Comparison of ENCODE assay signal across 16 cellular contexts in genomic region chr7:114217026-114217425, GRCh38.
DNase-seq lines count a peak whose midpoint lies in the region; ATAC-seq and TF ChIP-seq lines count a peak whose summit lies in the region.
"Had no signal": no experiment of that assay in that cellular context is flagged by ENCODE, and none has a peak within 500 bp of the region (broad histone marks: within the 10 kb centered on the region; RNA-seq: fewer than 3 reads in every experiment).

No MANE protein-coding gene starts in this region.

- H3K27me3 ChIP-seq in right lobe of liver (no peaks in the 10 kb centered on the region), trophoblast cell (ENCODE audit: insufficient read depth, low read length) (no peaks in the 10 kb centered on the region)
- H3K27me3 ChIP-seq: spleen had no signal

- H3K18ac ChIP-seq in trophoblast cell (ENCODE audit: low read length) = no peak overlapping the region

- H2AK5ac ChIP-seq in trophoblast cell (ENCODE audit: low read length) = no peak overlapping the region

- H3K4ac ChIP-seq in trophoblast cell (ENCODE audit: low read depth, low read length) = no peak overlapping the region

- H2BK12ac ChIP-seq in trophoblast cell (ENCODE audit: low read length) = no peak overlapping the region

- no peak overlapping the region for H2BK120ac ChIP-seq in trophoblast cell (ENCODE audit: insufficient read depth, low read length, poor library complexity)

- no peak for TF ChIP-seq POLR2A in right lobe of liver (IDR thresholded peaks at IDR 0.05)

- H3K27ac ChIP-seq in right lobe of liver = no peak overlapping the region
- H3K27ac ChIP-seq in trophoblast cell (ENCODE audit: low read depth, low read length) = no peak overlapping the region
- H3K27ac ChIP-seq: epithelial cell of prostate, KMS-11, spleen had no signal

- H3K4me1 ChIP-seq in right lobe of liver (no peaks in the 10 kb centered on the region), trophoblast cell (ENCODE audit: control insufficient read depth in 1 of 2, insufficient read depth in 2 of 2, low read length in 2 of 2) (no peaks in the 10 kb centered on the region)
- H3K4me1 ChIP-seq: spleen had no signal

- intact Hi-C loops in right lobe of liver (cut with DNase I) = no loop called here

- no peak overlapping the region for H3K14ac ChIP-seq in trophoblast cell (ENCODE audit: low read length)

- peaks cover 15% of the 10 kb centered on the region for H3K4me1 Mint-ChIP-seq in WTC11

- no peaks in the 10 kb centered on the region for H3K79me2 ChIP-seq in trophoblast cell (ENCODE audit: control insufficient read depth, insufficient read depth, low read length, poor library complexity)

- no peak overlapping the region for H4K8ac ChIP-seq in trophoblast cell (ENCODE audit: low read depth, low read length)

- DNase-seq in DMS 273 (lab: John Stamatoyannopoulos, UW; ENCODE audit: unreplicated experiment) (peak; percentile 26), DMS 273 treated with DMSO at 0.1 percent for 48 hours (lab: John Stamatoyannopoulos, UW) (no peak), HT1080 (ENCODE audit: low read depth) (peak; percentile 3), WTC11 (ENCODE audit: low spot score) (no peak), right lobe of liver (no peak), COLO668 (lab: John Stamatoyannopoulos, UW; ENCODE audit: unreplicated experiment) (no peak), trophoblast cell (no peak)
- no peak for DNase-seq in stimulated activated naive CD4-positive, alpha-beta T cell (lab: John Stamatoyannopoulos, UW)
- DNase-seq: activated CD4-positive, CD25-positive, alpha-beta regulatory T cell; central memory CD4-positive, alpha-beta T cell; NCI-H2081 treated with DMSO at 0.1 percent for 48 hours; occipital lobe; spleen had no signal

- 20% methylated on average over 2 of the region's 2 CpGs for WGBS in right lobe of liver (ENCODE audit: insufficient coverage, low coverage, low lambda C conversion rate, missing lambda C conversion rate)
- no CpG with 5 or more reads among the region's 2 CpGs for WGBS in trophoblast cell (ENCODE audit: extremely low coverage, insufficient coverage, insufficient read length)

- H3K27me3 Mint-ChIP-seq in WTC11 (ENCODE audit: low read depth) = no peaks in the 10 kb centered on the region

- no peak overlapping the region for H3K9ac ChIP-seq in trophoblast cell (ENCODE audit: low read length)
- H3K9ac ChIP-seq: KMS-11 had no signal

- no peak overlapping the region for H3K4me2 ChIP-seq in trophoblast cell (ENCODE audit: low read length)
- H3K4me2 ChIP-seq: KMS-11 had no signal

- no peak overlapping the region for H2BK5ac ChIP-seq in trophoblast cell (ENCODE audit: low read depth, low read length, poor library complexity)

- TF ChIP-seq CTCF in WTC11 (IDR thresholded peaks at IDR 0.05) (no peak), right lobe of liver (IDR thresholded peaks at IDR 0.05) (peak; percentile 30 to 46 (median 43))

- H3K9me3 ChIP-seq in right lobe of liver = no peaks in the 10 kb centered on the region
- H3K9me3 ChIP-seq in trophoblast cell (ENCODE audit: insufficient read depth, low read depth, low read length) = no peaks in the 10 kb centered on the region
- H3K9me3 ChIP-seq: spleen had no signal

- no peak overlapping the region for H2AFZ ChIP-seq in trophoblast cell (ENCODE audit: insufficient read depth, low read length, poor library complexity)

- H4K91ac ChIP-seq in trophoblast cell (ENCODE audit: low read depth, low read length) = no peak overlapping the region

- H3K79me1 ChIP-seq in trophoblast cell (ENCODE audit: low read length) = no peaks in the 10 kb centered on the region

- H3K36me3 ChIP-seq in right lobe of liver (no peaks in the 10 kb centered on the region), trophoblast cell (ENCODE audit: control insufficient read depth in 1 of 2, insufficient read depth in 2 of 2, low read length in 2 of 2) (no peaks in the 10 kb centered on the region)
- H3K36me3 ChIP-seq: spleen had no signal

- H3K27ac Mint-ChIP-seq in WTC11 = no peak overlapping the region
- H3K27ac Mint-ChIP-seq: activated naive CD4-positive, alpha-beta T cell treated with anti-CD3 and anti-CD28 coated beads, Interleukin-2, amount 50 U/mL, for 72 hours had no signal

- H4K12ac ChIP-seq in trophoblast cell (ENCODE audit: low read depth, low read length) = no peak overlapping the region

- no peak overlapping the region for H3K4me3 ChIP-seq in right lobe of liver
- H3K4me3 ChIP-seq in trophoblast cell (ENCODE audit: low read depth, low read length) = no peak overlapping the region
- H3K4me3 ChIP-seq: spleen had no signal

- no peak overlapping the region for H3K4me3 Mint-ChIP-seq in WTC11

- H3K9me3 Mint-ChIP-seq in WTC11 = no peaks in the 10 kb centered on the region
- H3K9me3 Mint-ChIP-seq: activated naive CD4-positive, alpha-beta T cell treated with anti-CD3 and anti-CD28 coated beads, Interleukin-2, amount 50 U/mL, for 72 hours had no signal

- H3K36me3 Mint-ChIP-seq in WTC11 = no peaks in the 10 kb centered on the region
- H3K36me3 Mint-ChIP-seq: activated naive CD4-positive, alpha-beta T cell treated with anti-CD3 and anti-CD28 coated beads, Interleukin-2, amount 50 U/mL, for 72 hours had no signal

- CTCF ChIA-PET in WTC11 (lab: Charles Lee) = no interaction called here

- H3K23ac ChIP-seq in trophoblast cell (ENCODE audit: low read length) = no peak overlapping the region

- ATAC-seq in WTC11 (peak; percentile 51), right lobe of liver (peak; percentile 64 to 81 (median 72))
- ATAC-seq: activated naive CD4-positive, alpha-beta T cell treated with anti-CD3 and anti-CD28 coated beads, Interleukin-2, amount 50 U/mL, for 72 hours had no signal

- POLR2A ChIA-PET in WTC11 (lab: Charles Lee) = no interaction called here

TF ChIP-seq in WTC11, 78 proteins besides CTCF, POLR2A, EP300 and RAD21:
- no peak for TF ChIP-seq CDX4 (CRISPR knock-in tag; IDR thresholded peaks at IDR 0.05; ENCODE audit: borderline replicate concordance)
- TF ChIP-seq ZNF281 (CRISPR knock-in tag; IDR thresholded peaks at IDR 0.05) = no peak
- TF ChIP-seq ZNF219 (CRISPR knock-in tag; IDR thresholded peaks at IDR 0.05; ENCODE audit: borderline replicate concordance) = no peak
- no peak for TF ChIP-seq MXD4 (CRISPR knock-in tag; IDR thresholded peaks at IDR 0.05; ENCODE audit: borderline replicate concordance)
- TF ChIP-seq ATF6 (CRISPR knock-in tag; IDR thresholded peaks at IDR 0.05) = no peak
- no peak for TF ChIP-seq FOXK1 (CRISPR knock-in tag; IDR thresholded peaks at IDR 0.05)
- no peak for TF ChIP-seq SP1 (CRISPR knock-in tag; conservative IDR thresholded peaks at IDR 0.05)
TF ChIP-seq in WTC11: peak in this region for 0.

Comparison
In these comparisons a context has a peak if more than half of its experiments do, and no peak if none do; other contexts are left out.
1. DNase-seq: peak in DMS 273 (single experiment) and HT1080 (single experiment); none in DMS 273 treated with DMSO at 0.1 percent for 48 hours (single experiment), WTC11 (single experiment), right lobe of liver (0 of 3), stimulated activated naive CD4-positive, alpha-beta T cell (0 of 6), COLO668 (single experiment) and trophoblast cell (0 of 2).